Comparison of ENCODE assay signal across 8 cellular contexts in genomic region chr4:123449780-123450179, GRCh38. TPM values are rescaled to one million over a fixed set of nuclear protein-coding genes. Genes with fewer than 3 reads are reported as not detected.
A peak's percentile ranks its signal among the peaks of the same experiment; 100 is the strongest.
DNase-seq lines count a peak whose midpoint lies in the region; ATAC-seq, FAIRE-seq and TF ChIP-seq lines count a peak whose summit lies in the region.

No MANE protein-coding gene starts in this region.

- no peaks in the 10 kb centered on the region for H3K36me3 ChIP-seq in endothelial cell of umbilical vein (ENCODE audit: control insufficient read depth in 2 of 2, extremely low read depth in 1 of 2, insufficient read depth in 2 of 2, low read length in 2 of 2)
- no peaks in the 10 kb centered on the region for H3K36me3 ChIP-seq in body of pancreas (replicated peaks in 1 of 2; ENCODE audit: insufficient read depth in 1 of 2, low read depth in 2 of 2)
- no peaks in the 10 kb centered on the region for H3K36me3 ChIP-seq in prostate gland

- H3K4me2 ChIP-seq in endothelial cell of umbilical vein (ENCODE audit: insufficient read depth, low read length) = peak overlapping the region; percentile 39

- H3K9me3 ChIP-seq in endothelial cell of umbilical vein (replicated peaks; ENCODE audit: control insufficient read depth, insufficient read depth, low read length) = no peaks in the 10 kb centered on the region
- H3K9me3 ChIP-seq in body of pancreas = no peaks in the 10 kb centered on the region
- H3K9me3 ChIP-seq in prostate gland = no peaks in the 10 kb centered on the region

- H3K4me3 ChIP-seq in endothelial cell of umbilical vein (replicated peaks in 1 of 3; ENCODE audit: insufficient read depth in 1 of 3, low read depth in 1 of 3, low read length in 3 of 3) (no peak overlapping the region), body of pancreas (no peak overlapping the region), prostate gland (no peak overlapping the region)

- no peak overlapping the region for H3K27ac ChIP-seq in endothelial cell of umbilical vein (ENCODE audit: insufficient read depth, low read depth, low read length)
- no peak overlapping the region for H3K27ac ChIP-seq in body of pancreas
- no peak overlapping the region for H3K27ac ChIP-seq in prostate gland

- in situ Hi-C loops in KBM-7 (cut with MboI; ENCODE audit: low pct_unique_long_range_greater_than_20kb, low sequenced_read_pairs) = no loop called here

- H3K4me1 ChIP-seq in endothelial cell of umbilical vein (ENCODE audit: control insufficient read depth, extremely low read depth, insufficient read depth, low read length) (peaks cover 25% of the 10 kb centered on the region), body of pancreas (no peaks in the 10 kb centered on the region), prostate gland (replicated peaks) (no peaks in the 10 kb centered on the region)

- no peak for TF ChIP-seq CTCF in endothelial cell of umbilical vein (IDR thresholded peaks at IDR 0.05; ENCODE audit: extremely low read depth in 1 of 2, insufficient read depth in 1 of 2, low read depth in 1 of 2, low read length in 2 of 2)
- TF ChIP-seq CTCF in body of pancreas (IDR thresholded peaks at IDR 0.05) = no peak
- TF ChIP-seq CTCF in prostate gland (IDR thresholded peaks at IDR 0.05) = no peak

- CTCF ChIA-PET in endothelial cell of umbilical vein (lab: Charles Lee) = interaction anchor here (0.7 to 0.8 kb wide), 2 partner anchors 9 to 32 kb away, joined by 3 to 4 read pairs; no protein-coding TSS in a partner anchor

- H4K20me1 ChIP-seq in endothelial cell of umbilical vein (replicated peaks; ENCODE audit: control insufficient read depth, extremely low read depth, insufficient read depth, low read length) = no peaks in the 10 kb centered on the region

- intact Hi-C loops in endothelial cell of umbilical vein (cut with micrococcal nuclease) = no loop called here
- intact Hi-C loops in body of pancreas (cut with DNase I) = no loop called here
- intact Hi-C loops in prostate gland (cut with DNase I) = no loop called here

- no peaks in the 10 kb centered on the region for H3K27me3 ChIP-seq in endothelial cell of umbilical vein (ENCODE audit: control insufficient read depth in 2 of 2, insufficient read depth in 2 of 2, low read length in 2 of 2)
- no peaks in the 10 kb centered on the region for H3K27me3 ChIP-seq in body of pancreas
- H3K27me3 ChIP-seq in prostate gland (replicated peaks; ENCODE audit: insufficient read depth) = no peaks in the 10 kb centered on the region

- no peaks in the 10 kb centered on the region for H3K79me2 ChIP-seq in endothelial cell of umbilical vein (ENCODE audit: control insufficient read depth, insufficient read depth, low read length)

- POLR2A ChIA-PET in endothelial cell of umbilical vein (lab: Charles Lee) = interaction anchor here (0.6 kb wide), 1 partner anchor 40 kb away, joined by 3 read pairs; no protein-coding TSS in a partner anchor

- dilution Hi-C loops in endothelial cell of umbilical vein (cut with MboI; ENCODE audit: extremely low pct_ligation_motif_present, low sequenced_read_pairs) = no loop called here

- BruUV-seq in endothelial cell of umbilical vein (replicated peaks; lab: Mats Ljungman, UMichigan) = no TSS peak

- ATAC-seq in GM21717 (IDR thresholded peaks at IDR 0.05; ENCODE audit: unreplicated experiment) = peak; percentile 83
- ATAC-seq in body of pancreas = no peak

- DNase-seq in EH (ENCODE audit: low read depth) (peak; percentile 78), KBM-7 (peak; percentile 30), endothelial cell of umbilical vein (ENCODE audit: low read depth, low spot score) (peak; percentile 43), AG08396 (ENCODE audit: low spot score) (no peak), body of pancreas (no peak), RCC 7860 (ENCODE audit: low spot score) (no peak), prostate gland (ENCODE audit: low spot score) (no peak)

- H3K9me1 ChIP-seq in endothelial cell of umbilical vein (replicated peaks; ENCODE audit: control insufficient read depth, extremely low read depth, insufficient read depth, low read length) = no peaks in the 10 kb centered on the region

- peak overlapping the region; percentile 7 for H2AFZ ChIP-seq in endothelial cell of umbilical vein (ENCODE audit: low read depth, low read length)

- TF ChIP-seq POLR2A in endothelial cell of umbilical vein (IDR thresholded peaks at IDR 0.05; ENCODE audit: low read depth, low read length) (no peak), body of pancreas (IDR thresholded peaks at IDR 0.05) (no peak), prostate gland (IDR thresholded peaks at IDR 0.05) (no peak)

- peak; percentile 65 for FAIRE-seq in endothelial cell of umbilical vein (lab: Jason Lieb, UNC)
- FAIRE-seq in RCC 7860 (lab: Jason Lieb, UNC) = no peak

- no peak overlapping the region for H3K9ac ChIP-seq in endothelial cell of umbilical vein (replicated peaks; ENCODE audit: extremely low read depth, insufficient read depth, low read length)

- 32 to 46% methylated on average over 1 of the region's 1 CpG for WGBS in body of pancreas, 2 donors
- WGBS in prostate gland = 24% methylated on average over 1 of the region's 1 CpG

TF ChIP-seq in endothelial cell of umbilical vein, 7 proteins besides CTCF, POLR2A, EP300 and RAD21:
- TF ChIP-seq FOS (IDR thresholded peaks at IDR 0.05; ENCODE audit: borderline replicate concordance, insufficient read depth, low read length) = no peak
- TF ChIP-seq POLR2AphosphoS5 (IDR thresholded peaks at IDR 0.05; ENCODE audit: insufficient read depth, low read depth, low read length) = peak; percentile 27

RNA-seq across cellular contexts. Expression of gene SPRY1, which starts 53.2 kb away (rescaled TPM):
- total RNA-seq in endothelial cell of umbilical vein = 43.7 and 59.6 TPM in 2 replicates
- 12.5 and 14.1 TPM in 2 replicates for polyA plus RNA-seq in endothelial cell of umbilical vein
- 7.7 and 9.2 TPM in 2 replicates for polyA plus RNA-seq in endothelial cell of umbilical vein (2011; cell fraction: cytosol; rRNA removed)
- polyA plus RNA-seq in endothelial cell of umbilical vein (2011; cell fraction: nucleus; rRNA removed) = 13.9 and 17.0 TPM in 2 replicates
- 5.0 and 5.8 TPM in 2 replicates for polyA plus RNA-seq in endothelial cell of umbilical vein (2012)
- 18.6 and 19.6 TPM in 2 replicates for polyA minus RNA-seq in endothelial cell of umbilical vein
- not detected for polyA minus RNA-seq in endothelial cell of umbilical vein (2011; cell fraction: cytosol; rRNA and poly(A)+ RNA removed)
- polyA minus RNA-seq in endothelial cell of umbilical vein (2011; cell fraction: nucleus; rRNA and poly(A)+ RNA removed) = 20.7 and 22.4 TPM in 2 replicates
- 100 to 1,000 TPM in 1 of 2 donors, 10 to 100 TPM in 1; 40.0 to 118 TPM for total RNA-seq in body of pancreas
- total RNA-seq in prostate gland = 10 to 100 TPM; 67.5 to 90.2 TPM

Comparison
In these comparisons a context has a peak if more than half of its experiments do, and no peak if none do; other contexts are left out.
1. DNase-seq: peak in EH (single experiment), KBM-7 (single experiment) and endothelial cell of umbilical vein (single experiment); none in AG08396 (single experiment), body of pancreas (0 of 4), RCC 7860 (single experiment) and prostate gland (single experiment).